In the genomic region with DNA sequence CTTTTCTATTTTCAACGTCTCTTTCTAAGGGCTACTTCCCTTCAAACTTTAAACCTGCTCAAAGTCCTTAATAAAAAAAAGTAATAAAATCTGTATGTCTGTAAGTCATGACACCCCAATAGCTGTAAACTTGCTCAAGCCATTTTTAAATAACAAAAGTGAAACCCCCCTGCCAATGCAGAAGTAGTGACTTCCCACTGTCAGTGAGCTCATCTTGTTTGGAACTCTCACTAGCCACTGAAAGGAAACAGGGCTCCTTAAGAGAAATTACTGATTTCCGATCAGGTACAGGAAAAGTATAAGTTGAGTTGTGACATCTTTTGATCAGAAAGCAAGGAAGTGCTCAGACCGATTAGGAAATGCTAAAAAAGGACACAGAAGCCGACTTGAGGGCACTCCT, we compare ENCODE assay signal across 12 cellular contexts. TPM values are rescaled to one million over a fixed set of nuclear protein-coding genes. Genes with fewer than 3 reads are reported as not detected.
DNase-seq lines count a peak whose midpoint lies in the region; ATAC-seq and TF ChIP-seq lines count a peak whose summit lies in the region.
"Had no signal": no experiment of that assay in that cellular context is flagged by ENCODE, and none has a peak within 500 bp of the region (broad histone marks: within the 10 kb centered on the region; RNA-seq: fewer than 3 reads in every experiment).

No MANE protein-coding gene starts in this region.

- CTCF ChIA-PET in MCF 10A (lab: Yijun Ruan, JAX) = interaction anchor here (0.5 to 6.5 kb wide), 10 partner anchors 23 to 1101 kb away, joined by 3 to 67 read pairs (median 3); no protein-coding TSS in a partner anchor
- CTCF ChIA-PET in mammary epithelial cell (lab: Charles Lee; ENCODE audit: low non-redundant PET) = no interaction called here

- H3K27me3 ChIP-seq in mammary epithelial cell (ENCODE audit: insufficient read depth, low read length) = peaks cover 2% of the 10 kb centered on the region

- dilution Hi-C loops in mammary epithelial cell (cut with HindIII; ENCODE audit: low sequenced_read_pairs) = loop anchor here (5.0 kb wide), 1 partner anchor 37 kb away; no protein-coding TSS in a partner anchor

- H3K4me2 ChIP-seq in mammary epithelial cell (ENCODE audit: insufficient read depth, low read depth, low read length) = no peak overlapping the region

- H3K27ac Mint-ChIP-seq in MCF 10A (ENCODE audit: low read depth, unreplicated experiment) = peak overlapping the region; percentile 1
- H3K27ac Mint-ChIP-seq in T-helper 1 cell treated with Interleukin-12 subunit alpha and Interleukin-12 subunit beta and Interleukin-4 antibody, amounts not matched to agents 30 μg/mL and 1 μg/mL, for 36 hours = peak overlapping the region; percentile 41
- peak overlapping the region; percentile 89 to 92 for H3K27ac Mint-ChIP-seq in stimulated activated naive CD8-positive, alpha-beta T cell treated with anti-CD3 and anti-CD28 coated beads, Interleukin-15, amount 100 ng/mL, for 72 hours

- H3K4me1 Mint-ChIP-seq in MCF 10A (ENCODE audit: insufficient read depth, unreplicated experiment) = peaks cover 18% of the 10 kb centered on the region
- H3K4me1 Mint-ChIP-seq in T-helper 1 cell treated with Interleukin-12 subunit alpha and Interleukin-12 subunit beta and Interleukin-4 antibody, amounts not matched to agents 30 μg/mL and 1 μg/mL, for 36 hours (ENCODE audit: low read depth) = peaks cover 52% of the 10 kb centered on the region
- peaks cover 50% of the 10 kb centered on the region for H3K4me1 Mint-ChIP-seq in stimulated activated naive CD8-positive, alpha-beta T cell treated with anti-CD3 and anti-CD28 coated beads, Interleukin-15, amount 100 ng/mL, for 72 hours

- DNase-seq in MCF 10A (ENCODE audit: unreplicated experiment) (no peak), mammary epithelial cell (no peak), COLO668 (lab: John Stamatoyannopoulos, UW; ENCODE audit: unreplicated experiment) (no peak), anterior cingulate cortex (lab: John Stamatoyannopoulos, UW) (no peak), LoVo (ENCODE audit: low spot score) (no peak)
- DNase-seq in stimulated activated naive CD8-positive, alpha-beta T cell treated with anti-CD3 and anti-CD28 coated beads, Interleukin-15, amount 100 ng/mL, for 72 hours = no peak
- DNase-seq: C1 segment of cervical spinal cord, NCI-H510A treated with DMSO at 0.1 percent for 48 hours had no signal

- 60% methylated on average over 4 of the region's 4 CpGs for WGBS in mammary epithelial cell (ENCODE audit: low coverage, missing lambda C conversion rate)

- ATAC-seq in HG02885 (IDR thresholded peaks at IDR 0.05; ENCODE audit: poor library complexity, unreplicated experiment) = peak; percentile 56
- peak; percentile 13 for ATAC-seq in stimulated activated naive CD8-positive, alpha-beta T cell treated with anti-CD3 and anti-CD28 coated beads, Interleukin-15, amount 100 ng/mL, for 72 hours
- ATAC-seq: HCT116 had no signal

- BruUV-seq in MCF 10A (replicated peaks; lab: Mats Ljungman, UMichigan) = no TSS peak
- BruUV-seq in mammary epithelial cell (replicated peaks; lab: Mats Ljungman, UMichigan) = no TSS peak

- H3K79me2 ChIP-seq in mammary epithelial cell (ENCODE audit: insufficient read depth, low read length) = no peaks in the 10 kb centered on the region

- in situ Hi-C loops in mammary epithelial cell (cut with MboI; ENCODE audit: low sequenced_read_pairs in 2 of 2) = no loop called here

- TF ChIP-seq CTCF in MCF 10A (IDR thresholded peaks at IDR 0.05; ENCODE audit: unreplicated experiment) (no peak), mammary epithelial cell (conservative IDR thresholded peaks at IDR 0.05 in 1 of 2, IDR thresholded peaks at IDR 0.05 in 1 of 2; ENCODE audit: extremely low read depth in 1 of 2, insufficient read depth in 1 of 2, low read depth in 1 of 2, low read length in 2 of 2) (no peak)

- H3K4me3 ChIP-seq in mammary epithelial cell (replicated peaks in 1 of 3; ENCODE audit: insufficient read depth in 1 of 3, low read depth in 2 of 3, low read length in 3 of 3) = no peak overlapping the region

- no peaks in the 10 kb centered on the region for H3K27me3 Mint-ChIP-seq in MCF 10A (ENCODE audit: insufficient read depth, unreplicated experiment)
- peaks cover 4% of the 10 kb centered on the region for H3K27me3 Mint-ChIP-seq in T-helper 1 cell treated with Interleukin-12 subunit alpha and Interleukin-12 subunit beta and Interleukin-4 antibody, amounts not matched to agents 30 μg/mL and 1 μg/mL, for 36 hours (ENCODE audit: low read depth)
- H3K27me3 Mint-ChIP-seq in stimulated activated naive CD8-positive, alpha-beta T cell treated with anti-CD3 and anti-CD28 coated beads, Interleukin-15, amount 100 ng/mL, for 72 hours = no peaks in the 10 kb centered on the region

- H3K9me3 Mint-ChIP-seq in MCF 10A (ENCODE audit: unreplicated experiment) = no peaks in the 10 kb centered on the region
- no peaks in the 10 kb centered on the region for H3K9me3 Mint-ChIP-seq in T-helper 1 cell treated with Interleukin-12 subunit alpha and Interleukin-12 subunit beta and Interleukin-4 antibody, amounts not matched to agents 30 μg/mL and 1 μg/mL, for 36 hours
- no peaks in the 10 kb centered on the region for H3K9me3 Mint-ChIP-seq in stimulated activated naive CD8-positive, alpha-beta T cell treated with anti-CD3 and anti-CD28 coated beads, Interleukin-15, amount 100 ng/mL, for 72 hours

- H3K36me3 ChIP-seq in mammary epithelial cell (ENCODE audit: insufficient read depth, low read length) = no peaks in the 10 kb centered on the region

- peaks cover 27% of the 10 kb centered on the region for H3K4me1 ChIP-seq in mammary epithelial cell (ENCODE audit: insufficient read depth, low read length)

- intact Hi-C loops in MCF 10A (cut with micrococcal nuclease) (no loop called here), mammary epithelial cell (cut with micrococcal nuclease) (no loop called here)

- no peak overlapping the region for H3K9ac ChIP-seq in mammary epithelial cell (ENCODE audit: insufficient read depth, low read length)

- no peak overlapping the region for H3K4me3 Mint-ChIP-seq in MCF 10A (ENCODE audit: unreplicated experiment)
- peak overlapping the region; percentile 10 for H3K4me3 Mint-ChIP-seq in T-helper 1 cell treated with Interleukin-12 subunit alpha and Interleukin-12 subunit beta and Interleukin-4 antibody, amounts not matched to agents 30 μg/mL and 1 μg/mL, for 36 hours
- H3K4me3 Mint-ChIP-seq in stimulated activated naive CD8-positive, alpha-beta T cell treated with anti-CD3 and anti-CD28 coated beads, Interleukin-15, amount 100 ng/mL, for 72 hours = peak overlapping the region; percentile 59 to 67

- no peaks in the 10 kb centered on the region for H4K20me1 ChIP-seq in mammary epithelial cell (ENCODE audit: insufficient read depth, low read length)

- H3K27ac ChIP-seq in mammary epithelial cell (ENCODE audit: insufficient read depth, low read depth, low read length) = no peak overlapping the region

- no peak overlapping the region for H2AFZ ChIP-seq in mammary epithelial cell (ENCODE audit: low read depth, low read length)

- no peaks in the 10 kb centered on the region for H3K9me3 ChIP-seq in mammary epithelial cell (replicated peaks; ENCODE audit: insufficient read depth, low read length)

- POLR2A ChIA-PET in MCF 10A (lab: Yijun Ruan, JAX) = no interaction called here

- H3K36me3 Mint-ChIP-seq in MCF 10A (ENCODE audit: insufficient read depth, unreplicated experiment) = no peaks in the 10 kb centered on the region
- H3K36me3 Mint-ChIP-seq in T-helper 1 cell treated with Interleukin-12 subunit alpha and Interleukin-12 subunit beta and Interleukin-4 antibody, amounts not matched to agents 30 μg/mL and 1 μg/mL, for 36 hours (ENCODE audit: low read depth) = peaks cover 18% of the 10 kb centered on the region

RNA-seq across cellular contexts. Expression of gene GPR171, which starts 27.6 kb away (rescaled TPM):
- total RNA-seq in MCF 10A (2022) (not detected in 2 replicates), mammary epithelial cell (not detected)
- polyA plus RNA-seq in mammary epithelial cell = not detected
- not detected for polyA minus RNA-seq in mammary epithelial cell
- total RNA-seq: pulmonary artery endothelial cell had no signal

RNA-seq across cellular contexts. Expression of gene P2RY14, which starts 47.7 kb away (rescaled TPM):
- total RNA-seq in MCF 10A (2022) (not detected in 2 replicates), mammary epithelial cell (not detected)
- polyA plus RNA-seq in mammary epithelial cell = not detected
- not detected for polyA minus RNA-seq in mammary epithelial cell
- total RNA-seq: pulmonary artery endothelial cell had no signal

Comparison
In these comparisons a context has a peak if more than half of its experiments do, and no peak if none do; other contexts are left out.
1. H3K27ac Mint-ChIP-seq: peak in every context shown above with its lines; median percentile 90 in stimulated activated naive CD8-positive, alpha-beta T cell treated with anti-CD3 and anti-CD28 coated beads, Interleukin-15, amount 100 ng/mL, for 72 hours; 41 in T-helper 1 cell treated with Interleukin-12 subunit alpha and Interleukin-12 subunit beta and Interleukin-4 antibody, amounts not matched to agents 30 μg/mL and 1 μg/mL, for 36 hours; 1 in MCF 10A.